Comparison of ENCODE assay signal across 17 cellular contexts in the genomic region with DNA sequence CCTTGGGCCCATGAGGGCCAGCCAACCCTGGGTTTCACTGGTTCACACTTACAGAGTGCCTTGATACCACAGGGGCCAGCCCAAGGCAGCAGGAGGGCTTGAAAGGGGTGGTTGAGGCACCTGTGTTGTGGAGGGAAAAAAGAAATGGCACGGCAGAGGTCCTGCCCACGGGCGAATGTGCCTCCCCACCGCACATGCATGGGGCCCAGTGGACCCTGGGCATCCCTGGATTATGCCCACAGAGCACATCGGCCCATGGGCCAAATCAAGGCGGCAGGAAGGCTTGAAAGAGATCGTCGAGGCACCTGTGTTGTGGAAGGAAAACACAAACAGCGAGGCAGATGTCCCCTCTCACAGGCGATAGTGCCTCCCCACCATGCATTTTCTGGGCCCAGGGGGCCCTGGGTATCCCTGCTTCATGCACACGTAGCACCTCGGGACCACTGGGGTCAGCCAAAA.
DNase-seq lines count a peak whose midpoint lies in the region; ATAC-seq, FAIRE-seq and TF ChIP-seq lines count a peak whose summit lies in the region.
"Had no signal": no experiment of that assay in that cellular context is flagged by ENCODE, and none has a peak within 500 bp of the region (broad histone marks: within the 10 kb centered on the region; RNA-seq: fewer than 3 reads in every experiment).

No MANE protein-coding gene starts in this region.

- H3K9ac ChIP-seq in HepG2 (ENCODE audit: insufficient read depth, low read depth, low read length) = no peak overlapping the region
- H3K9ac ChIP-seq: KMS-11 had no signal

- WGBS in right lobe of liver (ENCODE audit: insufficient coverage, low coverage, low lambda C conversion rate, missing lambda C conversion rate) = 66% methylated on average over 11 of the region's 12 CpGs
- WGBS in HepG2 (ENCODE audit: low lambda C conversion rate) = 0% methylated on average over 6 of the region's 12 CpGs
- 85% methylated on average over 12 of the region's 12 CpGs for WGBS in esophagus muscularis mucosa

- no peak overlapping the region for H3K4me2 ChIP-seq in HepG2 (ENCODE audit: low read depth, low read length)
- H3K4me2 ChIP-seq: KMS-11 had no signal

- H2AFZ ChIP-seq in HepG2 (ENCODE audit: low read length) = no peak overlapping the region

- POLR2A ChIA-PET in HepG2 (lab: Yijun Ruan, JAX) = no interaction called here

- intact Hi-C loops in right lobe of liver (cut with DNase I) (no loop called here), HepG2 (cut with micrococcal nuclease; ENCODE audit: unreplicated experiment) (no loop called here), uterus (cut with DNase I; ENCODE audit: low total_unique reads) (no loop called here), gastrocnemius medialis (cut with DNase I; ENCODE audit: low total_unique reads) (no loop called here), esophagus muscularis mucosa (cut with DNase I) (no loop called here)

- H3K79me2 ChIP-seq in HepG2 (ENCODE audit: insufficient read depth, low read length) = no peaks in the 10 kb centered on the region

- H3K27ac ChIP-seq in right lobe of liver (no peak overlapping the region), HepG2 (ENCODE audit: extremely low read length, insufficient read depth, low read length) (no peak overlapping the region), coronary artery (no peak overlapping the region), uterus (no peak overlapping the region), gastrocnemius medialis (no peak overlapping the region), esophagus muscularis mucosa (replicated peaks in 1 of 4) (no peak overlapping the region)
- H3K27ac ChIP-seq: KMS-11 had no signal

- TF ChIP-seq EP300 in HepG2 (IDR thresholded peaks at IDR 0.05; ENCODE audit: low read depth in 2 of 2, low read length in 2 of 2) (no peak), HepG2 (CRISPR knock-in tag; IDR thresholded peaks at IDR 0.05; ENCODE audit: borderline replicate concordance) (no peak), esophagus muscularis mucosa (IDR thresholded peaks at IDR 0.05) (no peak)

- no peak overlapping the region for H3K4me3 Mint-ChIP-seq in mesothelial cell of epicardium
- H3K4me3 Mint-ChIP-seq: activated CD4-positive, alpha-beta T cell treated with anti-CD3 and anti-CD28 coated beads, Interleukin-2, amount 10 ng/mL, durations not matched to agents 7 days and 5 days; activated naive CD8-positive, alpha-beta T cell treated with anti-CD3 and anti-CD28 coated beads, Interleukin-2, amount 10 ng/mL, durations not matched to agents 7 days and 5 days; B cell; stimulated activated effector memory CD8-positive, alpha-beta T cell treated with anti-CD3 and anti-CD28 coated beads, Interleukin-12 subunit alpha, Interleukin-12 subunit beta, amount 100 ng/mL, for 72 hours had no signal

- CTCF ChIA-PET in HepG2 (lab: Yijun Ruan, JAX; ENCODE audit: low intra/inter-chr PET ratio, low total read pairs) = no interaction called here

- H3K27me3 ChIP-seq in right lobe of liver (no peaks in the 10 kb centered on the region), HepG2 (ENCODE audit: control insufficient read depth in 1 of 2, insufficient read depth in 2 of 2, low read length in 2 of 2) (peaks cover 1 to 4% of the 10 kb centered on the region in 2 experiments; a peak in 3 of 5 replicates), uterus (no peaks in the 10 kb centered on the region), gastrocnemius medialis (no peaks in the 10 kb centered on the region), esophagus muscularis mucosa (peaks cover 0 to 31% (median 0%) of the 10 kb centered on the region in 4 donors)

- TF ChIP-seq CTCF in right lobe of liver (IDR thresholded peaks at IDR 0.05) = no peak
- TF ChIP-seq CTCF in HepG2 (CRISPR knock-in tag; IDR thresholded peaks at IDR 0.05) = no peak
- TF ChIP-seq CTCF in coronary artery (IDR thresholded peaks at IDR 0.05) = no peak
- no peak for TF ChIP-seq CTCF in mesothelial cell of epicardium (IDR thresholded peaks at IDR 0.05; ENCODE audit: unreplicated experiment)
- TF ChIP-seq CTCF in uterus (IDR thresholded peaks at IDR 0.05) = no peak
- TF ChIP-seq CTCF in gastrocnemius medialis (IDR thresholded peaks at IDR 0.05 in 4 of 5, conservative IDR thresholded peaks at IDR 0.05 in 1 of 5) = no peak
- TF ChIP-seq CTCF in esophagus muscularis mucosa (IDR thresholded peaks at IDR 0.05) = no peak

- H3K9me3 Mint-ChIP-seq in mesothelial cell of epicardium = peaks cover 11% of the 10 kb centered on the region

- TF ChIP-seq RAD21 in HepG2 (CRISPR knock-in tag; IDR thresholded peaks at IDR 0.05) = no peak

- H3K4me1 Mint-ChIP-seq in mesothelial cell of epicardium = no peaks in the 10 kb centered on the region
- H3K4me1 Mint-ChIP-seq: activated CD4-positive, alpha-beta T cell treated with anti-CD3 and anti-CD28 coated beads, Interleukin-2, amount 10 ng/mL, durations not matched to agents 7 days and 5 days; activated naive CD8-positive, alpha-beta T cell treated with anti-CD3 and anti-CD28 coated beads, Interleukin-2, amount 10 ng/mL, durations not matched to agents 7 days and 5 days; B cell; stimulated activated effector memory CD8-positive, alpha-beta T cell treated with anti-CD3 and anti-CD28 coated beads, Interleukin-12 subunit alpha, Interleukin-12 subunit beta, amount 100 ng/mL, for 72 hours had no signal

- H4K20me1 ChIP-seq in HepG2 (ENCODE audit: insufficient read depth, low read length) = no peaks in the 10 kb centered on the region

- H3K4me1 ChIP-seq in right lobe of liver (no peaks in the 10 kb centered on the region), HepG2 (ENCODE audit: insufficient read depth, low read length) (no peaks in the 10 kb centered on the region), uterus (no peaks in the 10 kb centered on the region), gastrocnemius medialis (no peaks in the 10 kb centered on the region), esophagus muscularis mucosa (no peaks in the 10 kb centered on the region)

- H3K27me3 Mint-ChIP-seq in mesothelial cell of epicardium (ENCODE audit: low read depth) = no peaks in the 10 kb centered on the region
- H3K27me3 Mint-ChIP-seq: activated CD4-positive, alpha-beta T cell treated with anti-CD3 and anti-CD28 coated beads, Interleukin-2, amount 10 ng/mL, durations not matched to agents 7 days and 5 days; activated naive CD8-positive, alpha-beta T cell treated with anti-CD3 and anti-CD28 coated beads, Interleukin-2, amount 10 ng/mL, durations not matched to agents 7 days and 5 days; B cell had no signal

- no peaks in the 10 kb centered on the region for H3K36me3 Mint-ChIP-seq in mesothelial cell of epicardium
- H3K36me3 Mint-ChIP-seq: activated naive CD8-positive, alpha-beta T cell treated with anti-CD3 and anti-CD28 coated beads, Interleukin-2, amount 10 ng/mL, durations not matched to agents 7 days and 5 days; stimulated activated effector memory CD8-positive, alpha-beta T cell treated with anti-CD3 and anti-CD28 coated beads, Interleukin-12 subunit alpha, Interleukin-12 subunit beta, amount 100 ng/mL, for 72 hours had no signal

- in situ Hi-C loops in HepG2 (cut with HindIII; ENCODE audit: extremely low pct_ligation_motif_present, low pct_unique_long_range_greater_than_20kb) (loop anchor here (25.0 kb wide), 1 partner anchor 187 kb away; no protein-coding TSS in a partner anchor), gastrocnemius medialis (cut with MboI; ENCODE audit: low sequenced_read_pairs in 4 of 4) (no loop called here)

- H3K36me3 ChIP-seq in right lobe of liver (no peaks in the 10 kb centered on the region), HepG2 (replicated peaks in 1 of 2; ENCODE audit: control insufficient read depth in 1 of 2, insufficient read depth in 2 of 2, low read length in 2 of 2) (no peaks in the 10 kb centered on the region), uterus (no peaks in the 10 kb centered on the region), gastrocnemius medialis (no peaks in the 10 kb centered on the region), esophagus muscularis mucosa (no peaks in the 10 kb centered on the region)

- H3K9me3 ChIP-seq in right lobe of liver (no peaks in the 10 kb centered on the region), HepG2 (ENCODE audit: low read length) (peaks cover 32% of the 10 kb centered on the region), uterus (no peaks in the 10 kb centered on the region), gastrocnemius medialis (no peaks in the 10 kb centered on the region), esophagus muscularis mucosa (peaks cover 0 to 82% (median 46%) of the 10 kb centered on the region in 4 donors)

- no TSS peak for BruUV-seq in HepG2 (replicated peaks; lab: Mats Ljungman, UMichigan)

- no peak for TF ChIP-seq POLR2A in right lobe of liver (IDR thresholded peaks at IDR 0.05)
- no peak for TF ChIP-seq POLR2A in HepG2 (IDR thresholded peaks at IDR 0.05; ENCODE audit: insufficient read depth in 1 of 2, low read depth in 2 of 2, low read length in 2 of 2)
- TF ChIP-seq POLR2A in uterus (IDR thresholded peaks at IDR 0.05) = no peak
- no peak for TF ChIP-seq POLR2A in gastrocnemius medialis (IDR thresholded peaks at IDR 0.05)
- TF ChIP-seq POLR2A in esophagus muscularis mucosa (IDR thresholded peaks at IDR 0.05; ENCODE audit: low read depth) = no peak

- no peak for FAIRE-seq in HepG2 (lab: Jason Lieb, UNC)

- H3K27ac Mint-ChIP-seq in mesothelial cell of epicardium = no peak overlapping the region
- H3K27ac Mint-ChIP-seq: activated CD4-positive, alpha-beta T cell treated with anti-CD3 and anti-CD28 coated beads, Interleukin-2, amount 10 ng/mL, durations not matched to agents 7 days and 5 days; activated naive CD8-positive, alpha-beta T cell treated with anti-CD3 and anti-CD28 coated beads, Interleukin-2, amount 10 ng/mL, durations not matched to agents 7 days and 5 days; B cell; stimulated activated effector memory CD8-positive, alpha-beta T cell treated with anti-CD3 and anti-CD28 coated beads, Interleukin-12 subunit alpha, Interleukin-12 subunit beta, amount 100 ng/mL, for 72 hours had no signal

- no peak overlapping the region for H3K4me3 ChIP-seq in right lobe of liver
- H3K4me3 ChIP-seq in HepG2 (replicated peaks in 1 of 3; ENCODE audit: insufficient read depth in 1 of 3, low read depth in 2 of 3, low read length in 3 of 3) = no peak overlapping the region
- no peak overlapping the region for H3K4me3 ChIP-seq in coronary artery
- no peak overlapping the region for H3K4me3 ChIP-seq in uterus
- no peak overlapping the region for H3K4me3 ChIP-seq in gastrocnemius medialis
- H3K4me3 ChIP-seq in esophagus muscularis mucosa = no peak overlapping the region

- ATAC-seq in right lobe of liver (no peak), HepG2 (no peak), gastrocnemius medialis (no peak)
- ATAC-seq: stimulated activated effector memory CD8-positive, alpha-beta T cell treated with anti-CD3 and anti-CD28 coated beads, Interleukin-12 subunit alpha, Interleukin-12 subunit beta, amount 100 ng/mL, for 72 hours had no signal

- peak; percentile 8 to 42 (median 25) for DNase-seq in right lobe of liver
- DNase-seq in HepG2 (ENCODE audit: low spot score) = no peak
- peak; percentile 58 for DNase-seq in coronary artery (ENCODE audit: low spot score)
- DNase-seq in mesothelial cell of epicardium (ENCODE audit: low spot score in 2 of 2, unreplicated experiment in 2 of 2) = peak; percentile 9 to 19
- peak; percentile 1 to 4 for DNase-seq in uterus
- no peak for DNase-seq in gastrocnemius medialis
- no peak for DNase-seq in HCEC 1CT
- DNase-seq in esophagus muscularis mucosa (ENCODE audit: extremely low spot score) = no peak
- DNase-seq: activated CD4-positive, alpha-beta T cell treated with anti-CD3 and anti-CD28 coated beads, Interleukin-2, amount 10 ng/mL, durations not matched to agents 7 days and 5 days; DMS79 treated with DMSO at 0.1 percent for 48 hours; NCI-H1694; NCI-H526; stimulated activated CD4-positive, alpha-beta T cell treated with anti-CD3 and anti-CD28 coated beads, Interleukin-2, amount 100 ng/mL, for 48 hours had no signal

Comparison
In these comparisons a context has a peak if more than half of its experiments do, and no peak if none do; other contexts are left out.
1. DNase-seq: peak in right lobe of liver (3 of 3), coronary artery (single experiment), mesothelial cell of epicardium (2 of 2) and uterus (2 of 2); none in HepG2 (single experiment), gastrocnemius medialis (0 of 2), HCEC 1CT (single experiment) and esophagus muscularis mucosa (single experiment).